In genomic region chr14:99562848-99563748, GRCh38 we compare ENCODE assay signal across 8 cellular contexts. TPM values are rescaled to one million over a fixed set of nuclear protein-coding genes. Genes with fewer than 3 reads are reported as not detected.
DNase-seq lines count a peak whose midpoint lies in the region; ATAC-seq and TF ChIP-seq lines count a peak whose summit lies in the region.

No MANE protein-coding gene starts in this region.

- DNase-seq in HCEC 1CT (peak; percentile 23), Peyer's patch (peak; percentile 18 to 82 (median 79)), fibroblast of villous mesenchyme (ENCODE audit: low read depth) (peak; percentile 61), osteoblast (ENCODE audit: insufficient read length, low spot score, missing footprints) (peak; percentile 88), GM13977 (ENCODE audit: low spot score) (no peak), CD1c-positive myeloid dendritic cell (ENCODE audit: extremely low spot score) (no peak), GM10248 (ENCODE audit: extremely low spot score) (no peak)

- ATAC-seq in HG02642 (IDR thresholded peaks at IDR 0.05; ENCODE audit: poor library complexity, unreplicated experiment): no peak

- no peak overlapping the region for H3K4me2 ChIP-seq in osteoblast (ENCODE audit: insufficient read depth, low read length)

- CTCF ChIA-PET in GM10248 (lab: Yijun Ruan, JAX): no interaction called here

- POLR2A ChIA-PET in GM10248 (lab: Yijun Ruan, JAX): no interaction called here

- H3K27me3 ChIP-seq in Peyer's patch (no peaks in the 10 kb centered on the region), osteoblast (ENCODE audit: insufficient read depth, low read length) (no peaks in the 10 kb centered on the region)

- H3K79me2 ChIP-seq in osteoblast (ENCODE audit: insufficient read depth, low read length): peaks cover 6% of the 10 kb centered on the region

- peak overlapping the region in 2 of 4 donors; percentile 46 to 49 for H3K27ac ChIP-seq in Peyer's patch
- no peak overlapping the region for H3K27ac ChIP-seq in osteoblast (ENCODE audit: low read depth, low read length)

- no peak overlapping the region for H3K4me3 ChIP-seq in Peyer's patch
- H3K4me3 ChIP-seq in fibroblast of villous mesenchyme (ENCODE audit: low read depth, low read length): no peak overlapping the region
- no peak overlapping the region for H3K4me3 ChIP-seq in osteoblast (ENCODE audit: insufficient read depth, low read length)

- H4K20me1 ChIP-seq in osteoblast (ENCODE audit: insufficient read depth, low read length): peaks cover 59% of the 10 kb centered on the region

- H3K36me3 ChIP-seq in Peyer's patch (no peaks in the 10 kb centered on the region), osteoblast (ENCODE audit: insufficient read depth, low read length) (no peaks in the 10 kb centered on the region)

- H3K4me1 ChIP-seq in Peyer's patch (peaks cover 0 to 77% (median 2%) of the 10 kb centered on the region in 4 donors), osteoblast (ENCODE audit: insufficient read depth, low read length) (peaks cover 11% of the 10 kb centered on the region)

- H3K9me3 ChIP-seq in Peyer's patch (no peaks in the 10 kb centered on the region), osteoblast (ENCODE audit: low read depth, low read length) (no peaks in the 10 kb centered on the region)

- TF ChIP-seq CTCF in Peyer's patch (IDR thresholded peaks at IDR 0.05) (peak in 3 of 6 experiments; percentile 48 to 62 (median 59)), fibroblast of villous mesenchyme (IDR thresholded peaks at IDR 0.05; ENCODE audit: insufficient read depth, low read depth, low read length) (peak; percentile 48), osteoblast (IDR thresholded peaks at IDR 0.05; ENCODE audit: extremely low read depth, low read depth, low read length) (peak; percentile 24), GM13977 (IDR thresholded peaks at IDR 0.05; ENCODE audit: extremely low read depth, insufficient read depth, missing control alignments) (no peak), GM10248 (IDR thresholded peaks at IDR 0.05; ENCODE audit: control extremely low read depth, extremely low read depth, low read depth, missing control alignments) (no peak)

- in situ Hi-C loops in GM13977 (cut with MboI; ENCODE audit: low pct_unique_long_range_greater_than_20kb, low sequenced_read_pairs, unreplicated experiment): no loop called here

- no peak for TF ChIP-seq POLR2A in Peyer's patch (IDR thresholded peaks at IDR 0.05)

- no peak overlapping the region for H2AFZ ChIP-seq in osteoblast (ENCODE audit: low read length)

RNA-seq across cellular contexts. Expression of gene CCDC85C, which starts 40.9 kb away (rescaled TPM):
- 10 to 100 TPM; 19.8 to 98.1 (median 78.8) TPM for total RNA-seq in Peyer's patch
- 7.4 and 11.2 TPM in 2 replicates for total RNA-seq in fibroblast of villous mesenchyme
- total RNA-seq in osteoblast: 3.2 and 3.6 TPM in 2 replicates

Comparison
In these comparisons a context has a peak if more than half of its experiments do, and no peak if none do; other contexts are left out.
1. DNase-seq: peak in HCEC 1CT (single experiment), Peyer's patch (3 of 3), fibroblast of villous mesenchyme (single experiment) and osteoblast (single experiment); none in GM13977 (single experiment), CD1c-positive myeloid dendritic cell (single experiment) and GM10248 (single experiment).
2. CTCF ChIP-seq: peak in fibroblast of villous mesenchyme (single experiment) and osteoblast (single experiment); none in GM13977 (single experiment) and GM10248 (single experiment).